Comparison of ENCODE assay signal across 1 cellular context in the genomic region with DNA sequence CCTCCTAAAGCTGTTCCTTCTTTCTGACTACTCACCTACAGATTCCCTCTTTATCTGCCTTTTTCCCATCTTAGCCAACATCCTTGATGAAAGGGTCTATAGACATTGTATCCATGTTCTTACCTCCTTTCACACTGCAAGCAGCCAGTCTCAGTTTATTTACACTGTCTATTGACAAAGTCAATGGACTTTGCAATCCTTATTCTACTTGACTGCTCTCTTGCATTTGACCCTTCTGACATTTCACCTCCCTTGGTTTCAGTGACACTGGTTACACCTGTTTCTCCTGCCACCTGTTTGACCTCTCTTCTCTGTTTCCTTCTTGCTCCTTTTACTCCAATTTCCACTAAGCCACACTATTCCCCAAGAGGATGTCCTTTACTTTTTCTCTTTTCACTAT.
TF ChIP-seq lines count a peak whose summit lies in the region.

No MANE protein-coding gene starts in this region.

TF ChIP-seq in HepG2, 621 proteins besides CTCF, POLR2A, EP300 and RAD21 (continued from another document):
- TF ChIP-seq, protein P1, sequence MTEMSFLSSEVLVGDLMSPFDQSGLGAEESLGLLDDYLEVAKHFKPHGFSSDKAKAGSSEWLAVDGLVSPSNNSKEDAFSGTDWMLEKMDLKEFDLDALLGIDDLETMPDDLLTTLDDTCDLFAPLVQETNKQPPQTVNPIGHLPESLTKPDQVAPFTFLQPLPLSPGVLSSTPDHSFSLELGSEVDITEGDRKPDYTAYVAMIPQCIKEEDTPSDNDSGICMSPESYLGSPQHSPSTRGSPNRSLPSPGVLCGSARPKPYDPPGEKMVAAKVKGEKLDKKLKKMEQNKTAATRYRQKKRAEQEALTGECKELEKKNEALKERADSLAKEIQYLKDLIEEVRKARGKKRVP (CRISPR knock-in tag; IDR thresholded peaks at IDR 0.05) = no peak
- no peak for TF ChIP-seq ZNF598 (CRISPR knock-in tag; IDR thresholded peaks at IDR 0.05; ENCODE audit: borderline replicate concordance)
- TF ChIP-seq CENPT (CRISPR knock-in tag; IDR thresholded peaks at IDR 0.05; ENCODE audit: low read depth) = no peak
- TF ChIP-seq NR2F2 (IDR thresholded peaks at IDR 0.05; ENCODE audit: borderline replicate concordance, low read depth) = peak; percentile 76
- TF ChIP-seq ZFP41 (CRISPR knock-in tag; IDR thresholded peaks at IDR 0.05; ENCODE audit: borderline replicate concordance) = no peak
- TF ChIP-seq KAT8 (CRISPR knock-in tag; IDR thresholded peaks at IDR 0.05) = no peak
- no peak for TF ChIP-seq ZNF605 (CRISPR knock-in tag; IDR thresholded peaks at IDR 0.05)
- TF ChIP-seq SMAD1 (CRISPR knock-in tag; IDR thresholded peaks at IDR 0.05; ENCODE audit: borderline replicate concordance, low read depth) = no peak
- TF ChIP-seq, protein P2, sequence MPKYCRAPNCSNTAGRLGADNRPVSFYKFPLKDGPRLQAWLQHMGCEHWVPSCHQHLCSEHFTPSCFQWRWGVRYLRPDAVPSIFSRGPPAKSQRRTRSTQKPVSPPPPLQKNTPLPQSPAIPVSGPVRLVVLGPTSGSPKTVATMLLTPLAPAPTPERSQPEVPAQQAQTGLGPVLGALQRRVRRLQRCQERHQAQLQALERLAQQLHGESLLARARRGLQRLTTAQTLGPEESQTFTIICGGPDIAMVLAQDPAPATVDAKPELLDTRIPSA (CRISPR knock-in tag; IDR thresholded peaks at IDR 0.05; ENCODE audit: borderline replicate concordance) = no peak
- TF ChIP-seq, protein P3, sequence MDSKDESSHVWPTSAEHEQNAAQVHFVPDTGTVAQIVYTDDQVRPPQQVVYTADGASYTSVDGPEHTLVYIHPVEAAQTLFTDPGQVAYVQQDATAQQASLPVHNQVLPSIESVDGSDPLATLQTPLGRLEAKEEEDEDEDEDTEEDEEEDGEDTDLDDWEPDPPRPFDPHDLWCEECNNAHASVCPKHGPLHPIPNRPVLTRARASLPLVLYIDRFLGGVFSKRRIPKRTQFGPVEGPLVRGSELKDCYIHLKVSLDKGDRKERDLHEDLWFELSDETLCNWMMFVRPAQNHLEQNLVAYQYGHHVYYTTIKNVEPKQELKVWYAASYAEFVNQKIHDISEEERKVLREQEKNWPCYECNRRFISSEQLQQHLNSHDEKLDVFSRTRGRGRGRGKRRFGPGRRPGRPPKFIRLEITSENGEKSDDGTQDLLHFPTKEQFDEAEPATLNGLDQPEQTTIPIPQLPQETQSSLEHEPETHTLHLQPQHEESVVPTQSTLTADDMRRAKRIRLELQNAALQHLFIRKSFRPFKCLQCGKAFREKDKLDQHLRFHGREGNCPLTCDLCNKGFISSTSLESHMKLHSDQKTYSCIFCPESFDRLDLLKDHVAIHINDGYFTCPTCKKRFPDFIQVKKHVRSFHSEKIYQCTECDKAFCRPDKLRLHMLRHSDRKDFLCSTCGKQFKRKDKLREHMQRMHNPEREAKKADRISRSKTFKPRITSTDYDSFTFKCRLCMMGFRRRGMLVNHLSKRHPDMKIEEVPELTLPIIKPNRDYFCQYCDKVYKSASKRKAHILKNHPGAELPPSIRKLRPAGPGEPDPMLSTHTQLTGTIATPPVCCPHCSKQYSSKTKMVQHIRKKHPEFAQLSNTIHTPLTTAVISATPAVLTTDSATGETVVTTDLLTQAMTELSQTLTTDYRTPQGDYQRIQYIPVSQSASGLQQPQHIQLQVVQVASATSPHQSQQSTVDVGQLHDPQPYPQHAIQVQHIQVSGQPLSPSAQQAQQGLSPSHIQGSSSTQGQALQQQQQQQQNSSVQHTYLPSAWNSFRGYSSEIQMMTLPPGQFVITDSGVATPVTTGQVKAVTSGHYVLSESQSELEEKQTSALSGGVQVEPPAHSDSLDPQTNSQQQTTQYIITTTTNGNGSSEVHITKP (CRISPR knock-in tag; IDR thresholded peaks at IDR 0.05; ENCODE audit: low read depth) = no peak
- no peak for TF ChIP-seq ZC3H4 (CRISPR knock-in tag; IDR thresholded peaks at IDR 0.05; ENCODE audit: borderline replicate concordance)
- peak; percentile 24; the same call in 1 of the 2 replicates for TF ChIP-seq MAFF (IDR thresholded peaks at IDR 0.05; ENCODE audit: low read depth, low read length)
- no peak for TF ChIP-seq ISX (CRISPR knock-in tag; conservative IDR thresholded peaks at IDR 0.05)
- TF ChIP-seq XBP1 (CRISPR knock-in tag; IDR thresholded peaks at IDR 0.05) = no peak
- TF ChIP-seq MED13 (CRISPR knock-in tag; IDR thresholded peaks at IDR 0.05) = no peak
- no peak for TF ChIP-seq FOXA1 (IDR thresholded peaks at IDR 0.05)
- 0 out of 2 replicates have a peak, but pooled peaks have one; percentile 9 for TF ChIP-seq FOXA1 (CRISPR knock-in tag; IDR thresholded peaks at IDR 0.05)
- no peak for TF ChIP-seq ZBTB21 (CRISPR knock-in tag; IDR thresholded peaks at IDR 0.05)
- no peak for TF ChIP-seq DRAP1 (CRISPR knock-in tag; IDR thresholded peaks at IDR 0.05)
- no peak for TF ChIP-seq CEBPZ (IDR thresholded peaks at IDR 0.05; ENCODE audit: low read length)
- TF ChIP-seq NFKBIZ (CRISPR knock-in tag; IDR thresholded peaks at IDR 0.05) = no peak
- no peak for TF ChIP-seq EEA1 (CRISPR knock-in tag; IDR thresholded peaks at IDR 0.05; ENCODE audit: borderline replicate concordance)
- no peak for TF ChIP-seq ELF3 (CRISPR knock-in tag; IDR thresholded peaks at IDR 0.05)
- no peak for TF ChIP-seq ZSCAN29 (CRISPR knock-in tag; conservative IDR thresholded peaks at IDR 0.05)
- no peak for TF ChIP-seq SIN3B (IDR thresholded peaks at IDR 0.05; ENCODE audit: low read length)
- no peak for TF ChIP-seq ZSCAN22 (CRISPR knock-in tag; IDR thresholded peaks at IDR 0.05)
- TF ChIP-seq, protein P4, sequence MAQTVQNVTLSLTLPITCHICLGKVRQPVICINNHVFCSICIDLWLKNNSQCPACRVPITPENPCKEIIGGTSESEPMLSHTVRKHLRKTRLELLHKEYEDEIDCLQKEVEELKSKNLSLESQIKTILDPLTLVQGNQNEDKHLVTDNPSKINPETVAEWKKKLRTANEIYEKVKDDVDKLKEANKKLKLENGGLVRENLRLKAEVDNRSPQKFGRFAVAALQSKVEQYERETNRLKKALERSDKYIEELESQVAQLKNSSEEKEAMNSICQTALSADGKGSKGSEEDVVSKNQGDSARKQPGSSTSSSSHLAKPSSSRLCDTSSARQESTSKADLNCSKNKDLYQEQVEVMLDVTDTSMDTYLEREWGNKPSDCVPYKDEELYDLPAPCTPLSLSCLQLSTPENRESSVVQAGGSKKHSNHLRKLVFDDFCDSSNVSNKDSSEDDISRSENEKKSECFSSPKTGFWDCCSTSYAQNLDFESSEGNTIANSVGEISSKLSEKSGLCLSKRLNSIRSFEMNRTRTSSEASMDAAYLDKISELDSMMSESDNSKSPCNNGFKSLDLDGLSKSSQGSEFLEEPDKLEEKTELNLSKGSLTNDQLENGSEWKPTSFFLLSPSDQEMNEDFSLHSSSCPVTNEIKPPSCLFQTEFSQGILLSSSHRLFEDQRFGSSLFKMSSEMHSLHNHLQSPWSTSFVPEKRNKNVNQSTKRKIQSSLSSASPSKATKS (CRISPR knock-in tag; IDR thresholded peaks at IDR 0.05) = no peak
- TF ChIP-seq POGZ (CRISPR knock-in tag; IDR thresholded peaks at IDR 0.05) = no peak
- TF ChIP-seq TFDP1 (CRISPR knock-in tag; IDR thresholded peaks at IDR 0.05; ENCODE audit: borderline replicate concordance) = no peak
- no peak for TF ChIP-seq ZBTB8A (CRISPR knock-in tag; IDR thresholded peaks at IDR 0.05; ENCODE audit: borderline replicate concordance, low read depth)
- TF ChIP-seq, protein P5, sequence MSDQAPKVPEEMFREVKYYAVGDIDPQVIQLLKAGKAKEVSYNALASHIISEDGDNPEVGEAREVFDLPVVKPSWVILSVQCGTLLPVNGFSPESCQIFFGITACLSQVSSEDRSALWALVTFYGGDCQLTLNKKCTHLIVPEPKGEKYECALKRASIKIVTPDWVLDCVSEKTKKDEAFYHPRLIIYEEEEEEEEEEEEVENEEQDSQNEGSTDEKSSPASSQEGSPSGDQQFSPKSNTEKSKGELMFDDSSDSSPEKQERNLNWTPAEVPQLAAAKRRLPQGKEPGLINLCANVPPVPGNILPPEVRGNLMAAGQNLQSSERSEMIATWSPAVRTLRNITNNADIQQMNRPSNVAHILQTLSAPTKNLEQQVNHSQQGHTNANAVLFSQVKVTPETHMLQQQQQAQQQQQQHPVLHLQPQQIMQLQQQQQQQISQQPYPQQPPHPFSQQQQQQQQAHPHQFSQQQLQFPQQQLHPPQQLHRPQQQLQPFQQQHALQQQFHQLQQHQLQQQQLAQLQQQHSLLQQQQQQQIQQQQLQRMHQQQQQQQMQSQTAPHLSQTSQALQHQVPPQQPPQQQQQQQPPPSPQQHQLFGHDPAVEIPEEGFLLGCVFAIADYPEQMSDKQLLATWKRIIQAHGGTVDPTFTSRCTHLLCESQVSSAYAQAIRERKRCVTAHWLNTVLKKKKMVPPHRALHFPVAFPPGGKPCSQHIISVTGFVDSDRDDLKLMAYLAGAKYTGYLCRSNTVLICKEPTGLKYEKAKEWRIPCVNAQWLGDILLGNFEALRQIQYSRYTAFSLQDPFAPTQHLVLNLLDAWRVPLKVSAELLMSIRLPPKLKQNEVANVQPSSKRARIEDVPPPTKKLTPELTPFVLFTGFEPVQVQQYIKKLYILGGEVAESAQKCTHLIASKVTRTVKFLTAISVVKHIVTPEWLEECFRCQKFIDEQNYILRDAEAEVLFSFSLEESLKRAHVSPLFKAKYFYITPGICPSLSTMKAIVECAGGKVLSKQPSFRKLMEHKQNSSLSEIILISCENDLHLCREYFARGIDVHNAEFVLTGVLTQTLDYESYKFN (CRISPR knock-in tag; conservative IDR thresholded peaks at IDR 0.05) = no peak; the same call in 1 of the 2 replicates
- TF ChIP-seq SOX13 (IDR thresholded peaks at IDR 0.05) = no peak
- TF ChIP-seq SOX13 (CRISPR knock-in tag; conservative IDR thresholded peaks at IDR 0.05 in 1 of 2, IDR thresholded peaks at IDR 0.05 in 1 of 2) = 0 out of 4 replicates have a peak, but pooled peaks of 1 of the 2 experiments have one; percentile 18
- peak; percentile 63 for TF ChIP-seq HNF4A (CRISPR knock-in tag; IDR thresholded peaks at IDR 0.05)
- TF ChIP-seq MTA3 (CRISPR knock-in tag; IDR thresholded peaks at IDR 0.05) = no peak
- TF ChIP-seq, protein P6, sequence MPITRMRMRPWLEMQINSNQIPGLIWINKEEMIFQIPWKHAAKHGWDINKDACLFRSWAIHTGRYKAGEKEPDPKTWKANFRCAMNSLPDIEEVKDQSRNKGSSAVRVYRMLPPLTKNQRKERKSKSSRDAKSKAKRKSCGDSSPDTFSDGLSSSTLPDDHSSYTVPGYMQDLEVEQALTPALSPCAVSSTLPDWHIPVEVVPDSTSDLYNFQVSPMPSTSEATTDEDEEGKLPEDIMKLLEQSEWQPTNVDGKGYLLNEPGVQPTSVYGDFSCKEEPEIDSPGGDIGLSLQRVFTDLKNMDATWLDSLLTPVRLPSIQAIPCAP (CRISPR knock-in tag; IDR thresholded peaks at IDR 0.05; ENCODE audit: low read depth) = no peak
- peak; percentile 49; the same call in 1 of the 2 replicates for TF ChIP-seq RARA (CRISPR knock-in tag; IDR thresholded peaks at IDR 0.05)
- TF ChIP-seq RXRB (CRISPR knock-in tag; IDR thresholded peaks at IDR 0.05; ENCODE audit: borderline replicate concordance) = no peak
- TF ChIP-seq TGIF2 (CRISPR knock-in tag; IDR thresholded peaks at IDR 0.05) = no peak
- no peak for TF ChIP-seq TP53 (CRISPR knock-in tag; conservative IDR thresholded peaks at IDR 0.05)
- peak in 1 of 2 experiments; percentile 37; a peak in 1 of 4 replicates for TF ChIP-seq MAFK (conservative IDR thresholded peaks at IDR 0.05 in 1 of 2, IDR thresholded peaks at IDR 0.05 in 1 of 2; ENCODE audit: low read length in 2 of 2)
- no peak for TF ChIP-seq ZNF138 (CRISPR knock-in tag; IDR thresholded peaks at IDR 0.05; ENCODE audit: low read depth)
- no peak for TF ChIP-seq MBD4 (IDR thresholded peaks at IDR 0.05; ENCODE audit: borderline replicate concordance, low read length)
- TF ChIP-seq ZNF782 (CRISPR knock-in tag; IDR thresholded peaks at IDR 0.05; ENCODE audit: borderline replicate concordance) = no peak
- TF ChIP-seq WIZ (CRISPR knock-in tag; IDR thresholded peaks at IDR 0.05) = no peak
TF ChIP-seq in HepG2: peak in this region for 12.
